Comparison of ENCODE assay signal across 10 cellular contexts in the genomic region with DNA sequence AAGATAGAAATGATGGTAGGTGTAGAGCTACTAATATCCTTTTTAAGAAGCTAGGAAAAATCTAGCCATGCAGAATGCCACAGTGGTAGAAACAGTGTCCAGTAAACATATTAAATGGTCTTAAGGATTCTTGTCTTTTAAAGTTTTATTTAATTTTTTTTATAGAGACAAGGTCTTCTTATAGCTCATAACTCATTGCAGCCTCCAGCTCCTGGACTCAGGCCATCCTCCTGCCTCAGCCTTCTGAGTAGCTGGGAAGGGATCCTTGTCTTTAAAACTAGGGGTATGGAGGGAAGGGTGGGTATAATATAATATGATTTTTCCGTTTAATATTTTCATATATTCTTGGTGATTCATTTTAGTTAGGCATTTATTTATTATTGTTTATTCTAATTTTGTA. TPM values are rescaled to one million over a fixed set of nuclear protein-coding genes. Genes with fewer than 3 reads are reported as not detected.
DNase-seq lines count a peak whose midpoint lies in the region; ATAC-seq and TF ChIP-seq lines count a peak whose summit lies in the region.
"Had no signal": no experiment of that assay in that cellular context is flagged by ENCODE, and none has a peak within 500 bp of the region (broad histone marks: within the 10 kb centered on the region; RNA-seq: fewer than 3 reads in every experiment).

No MANE protein-coding gene starts in this region.

- H3K27me3 ChIP-seq in DND-41 (ENCODE audit: insufficient read depth, low read length, poor library complexity) = no peaks in the 10 kb centered on the region
- H3K27me3 ChIP-seq in OCI-LY1 (ENCODE audit: insufficient read depth, low read length) = no peaks in the 10 kb centered on the region
- no peaks in the 10 kb centered on the region for H3K27me3 ChIP-seq in dorsolateral prefrontal cortex
- no peaks in the 10 kb centered on the region for H3K27me3 ChIP-seq in osteoblast (ENCODE audit: insufficient read depth, low read length)
- no peaks in the 10 kb centered on the region for H3K27me3 ChIP-seq in effector memory CD4-positive, alpha-beta T cell (replicated peaks; ENCODE audit: control insufficient read depth, insufficient read depth, low read length, poor library complexity, severe bottlenecking)
- no peaks in the 10 kb centered on the region for H3K27me3 ChIP-seq in aorta (ENCODE audit: control insufficient read depth in 1 of 2, insufficient read depth in 2 of 2, low read length in 1 of 2)
- no peaks in the 10 kb centered on the region for H3K27me3 ChIP-seq in WERI-Rb-1 (ENCODE audit: insufficient read depth, low read depth, severe bottlenecking)

- no peak overlapping the region for H2AFZ ChIP-seq in DND-41 (ENCODE audit: low read depth, low read length)
- H2AFZ ChIP-seq in OCI-LY1 (ENCODE audit: low read length) = no peak overlapping the region
- no peak overlapping the region for H2AFZ ChIP-seq in osteoblast (ENCODE audit: low read length)

- DNase-seq in DND-41 (no peak), dorsolateral prefrontal cortex (no peak), osteoblast (ENCODE audit: insufficient read length, low spot score, missing footprints) (no peak), aorta (no peak), WERI-Rb-1 (no peak)
- DNase-seq in effector memory CD4-positive, alpha-beta T cell = no peak
- DNase-seq: activated CD4-positive, alpha-beta T cell treated with anti-CD3 and anti-CD28 coated beads for 48 hours; NCI-H748 treated with DMSO at 0.1 percent for 48 hours had no signal

- peaks cover 52% of the 10 kb centered on the region for H4K20me1 ChIP-seq in DND-41 (ENCODE audit: insufficient read depth, low read length)
- no peaks in the 10 kb centered on the region for H4K20me1 ChIP-seq in OCI-LY1 (ENCODE audit: insufficient read depth, low read length)
- H4K20me1 ChIP-seq in osteoblast (ENCODE audit: insufficient read depth, low read length) = peaks cover 53% of the 10 kb centered on the region

- peaks cover 82% of the 10 kb centered on the region for H3K79me2 ChIP-seq in DND-41 (ENCODE audit: insufficient read depth, low read length)
- H3K79me2 ChIP-seq in OCI-LY1 (ENCODE audit: insufficient read depth, low read length) = peaks cover 60% of the 10 kb centered on the region
- H3K79me2 ChIP-seq in osteoblast (ENCODE audit: insufficient read depth, low read length) = peaks cover 77% of the 10 kb centered on the region

- intact Hi-C loops in dorsolateral prefrontal cortex (cut with DNase I) (loop anchor here (2.0 to 10.0 kb wide), 3 partner anchors 147 to 455 kb away; partner anchors contain the start of genes CLOCK (in 2 of the 2) and EXOC1 (in 1 of the 2)), aorta (cut with DNase I) (loop anchor here in 1 of 2 donors (5.0 kb wide), 2 partner anchors 52 to 148 kb away; partner anchors contain the start of genes CLOCK and SRD5A3)

- no peaks in the 10 kb centered on the region for H3K9me2 ChIP-seq in OCI-LY1 (ENCODE audit: low read depth, low read length)

- H3K27ac ChIP-seq in DND-41 (ENCODE audit: low read length) (no peak overlapping the region), OCI-LY1 (ENCODE audit: low read depth, low read length, poor library complexity, severe bottlenecking) (no peak overlapping the region), dorsolateral prefrontal cortex (peak overlapping the region in 43 of 59 donors; percentile 20 to 99 (median 97)), osteoblast (ENCODE audit: low read depth, low read length) (peak overlapping the region; percentile 92), aorta (ENCODE audit: low read depth in 1 of 2, low read length in 2 of 2) (no peak overlapping the region), WERI-Rb-1 (no peak overlapping the region)
- no peak overlapping the region for H3K27ac ChIP-seq in effector memory CD4-positive, alpha-beta T cell (ENCODE audit: insufficient read depth, low read length, poor library complexity, severe bottlenecking)

- TF ChIP-seq CTCF in DND-41 (IDR thresholded peaks at IDR 0.05; ENCODE audit: borderline replicate concordance, extremely low read depth, low read length, poor library complexity, severe bottlenecking) (no peak), OCI-LY1 (IDR thresholded peaks at IDR 0.05; ENCODE audit: low read length) (no peak), dorsolateral prefrontal cortex (IDR thresholded peaks at IDR 0.05 in 54 of 56, conservative IDR thresholded peaks at IDR 0.05 in 2 of 56; ENCODE audit: low read depth in 1 of 56, partially characterized antibody in 56 of 56) (no peak), osteoblast (IDR thresholded peaks at IDR 0.05; ENCODE audit: extremely low read depth, low read depth, low read length) (no peak), WERI-Rb-1 (IDR thresholded peaks at IDR 0.05; ENCODE audit: low read depth, low read length) (no peak)

- H3K4me2 ChIP-seq in DND-41 (ENCODE audit: insufficient read depth, low read length) (peak overlapping the region; percentile 80; the same call in 1 of the 2 replicates), OCI-LY1 (ENCODE audit: low read length) (peak overlapping the region; percentile 96), osteoblast (ENCODE audit: insufficient read depth, low read length) (peak overlapping the region; percentile 96)

- H3K4me1 ChIP-seq in DND-41 (ENCODE audit: insufficient read depth, low read length) (peaks cover 48% of the 10 kb centered on the region), OCI-LY1 (ENCODE audit: insufficient read depth, low read length, severe bottlenecking) (peaks cover 35% of the 10 kb centered on the region), osteoblast (ENCODE audit: insufficient read depth, low read length) (peaks cover 15% of the 10 kb centered on the region), aorta (ENCODE audit: control insufficient read depth in 1 of 2, insufficient read depth in 2 of 2, low read length in 2 of 2) (no peaks in the 10 kb centered on the region)
- H3K4me1 ChIP-seq in effector memory CD4-positive, alpha-beta T cell (ENCODE audit: control insufficient read depth, insufficient read depth, low read length, poor library complexity, severe bottlenecking) = peaks cover 16% of the 10 kb centered on the region

- WGBS in aorta, 2 donors = 49 to 50% methylated on average over 1 of the region's 1 CpG

- H3K9ac ChIP-seq in DND-41 (ENCODE audit: low read depth, low read length) (0 out of 2 replicates have a peak overlapping the region, but pooled peaks have one; percentile 1), OCI-LY1 (ENCODE audit: low read length) (no peak overlapping the region)

- ATAC-seq in DND-41 (ENCODE audit: insufficient read depth, low read depth) = no peak
- ATAC-seq in GM19463 (IDR thresholded peaks at IDR 0.05; ENCODE audit: unreplicated experiment) = no peak
- ATAC-seq in aorta (ENCODE audit: low FRiP score) = no peak

- peak overlapping the region in 1 of 2 experiments; percentile 87; a peak in 2 of 4 replicates for H3K4me3 ChIP-seq in DND-41 (ENCODE audit: low read depth in 1 of 2, low read length in 2 of 2)
- no peak overlapping the region for H3K4me3 ChIP-seq in OCI-LY1 (ENCODE audit: low read depth, low read length, poor library complexity, severe bottlenecking)
- H3K4me3 ChIP-seq in dorsolateral prefrontal cortex = peak overlapping the region in 58 of 59 donors; percentile 66 to 100 (median 92)
- peak overlapping the region; percentile 81 for H3K4me3 ChIP-seq in osteoblast (ENCODE audit: insufficient read depth, low read length)
- no peak overlapping the region for H3K4me3 ChIP-seq in effector memory CD4-positive, alpha-beta T cell (ENCODE audit: insufficient read depth, low read depth, low read length, poor library complexity, severe bottlenecking)
- H3K4me3 ChIP-seq in aorta (ENCODE audit: low read length in 2 of 2) = no peak overlapping the region
- no peak overlapping the region for H3K4me3 ChIP-seq in WERI-Rb-1 (ENCODE audit: low read depth, low read length)

- no peaks in the 10 kb centered on the region for H3F3A ChIP-seq in OCI-LY1 (ENCODE audit: insufficient read depth, low read length)

- H3K9me3 ChIP-seq in DND-41 (ENCODE audit: insufficient read depth, low read length, severe bottlenecking) (no peaks in the 10 kb centered on the region), OCI-LY1 (ENCODE audit: low read length) (no peaks in the 10 kb centered on the region), osteoblast (ENCODE audit: low read depth, low read length) (no peaks in the 10 kb centered on the region), aorta (ENCODE audit: control insufficient read depth, low read length) (no peaks in the 10 kb centered on the region), WERI-Rb-1 (ENCODE audit: severe bottlenecking) (no peaks in the 10 kb centered on the region)
- H3K9me3 ChIP-seq in effector memory CD4-positive, alpha-beta T cell (ENCODE audit: control insufficient read depth, low read length) = no peaks in the 10 kb centered on the region

- H3K36me3 ChIP-seq in DND-41 (ENCODE audit: insufficient read depth, low read length) (peaks cover 51% of the 10 kb centered on the region), OCI-LY1 (ENCODE audit: insufficient read depth, low read length) (peaks cover 52% of the 10 kb centered on the region), osteoblast (ENCODE audit: insufficient read depth, low read length) (peaks cover 42% of the 10 kb centered on the region), aorta (ENCODE audit: control insufficient read depth in 1 of 2, insufficient read depth in 2 of 2, low read length in 1 of 2) (no peaks in the 10 kb centered on the region), WERI-Rb-1 (peaks cover 38% of the 10 kb centered on the region)
- H3K36me3 ChIP-seq in effector memory CD4-positive, alpha-beta T cell (ENCODE audit: control insufficient read depth, insufficient read depth, low read length) = peaks cover 9% of the 10 kb centered on the region

RNA-seq across cellular contexts. Expression of gene TMEM165, which starts 3.8 kb away (rescaled TPM):
- total RNA-seq in dorsolateral prefrontal cortex = 100 to 1,000 TPM in 101 of 120 experiments, 10 to 100 TPM in 19; 53.1 to 690 (median 173) TPM
- 151 and 163 TPM in 2 replicates for total RNA-seq in osteoblast
- 100 to 1,000 TPM; 183 to 204 TPM for total RNA-seq in aorta
- polyA plus RNA-seq in aorta = 10 to 100 TPM; 38.6 to 83.4 TPM

RNA-seq across cellular contexts. Expression of gene SRD5A3, which starts 53.5 kb away (rescaled TPM):
- total RNA-seq in dorsolateral prefrontal cortex = 10 to 100 TPM in 112 of 120 experiments, 1 to 10 TPM in 8; 6.0 to 34.8 (median 15.9) TPM
- total RNA-seq in osteoblast = 10.6 and 13.0 TPM in 2 replicates
- total RNA-seq in aorta = 10 to 100 TPM in 1 of 2 donors, 1 to 10 TPM in 1; 8.4 to 11.7 TPM
- polyA plus RNA-seq in aorta = 1 to 10 TPM; 6.1 to 7.8 TPM

Comparison
In these comparisons a context has a peak if more than half of its experiments do, and no peak if none do; other contexts are left out.
1. H3K27ac ChIP-seq: peak in dorsolateral prefrontal cortex (43 of 59) and osteoblast (single experiment); none in DND-41 (single experiment), OCI-LY1 (single experiment), effector memory CD4-positive, alpha-beta T cell (single experiment), aorta (0 of 2) and WERI-Rb-1 (single experiment).
2. H3K4me3 ChIP-seq: peak in dorsolateral prefrontal cortex (58 of 59) and osteoblast (single experiment); none in OCI-LY1 (single experiment), effector memory CD4-positive, alpha-beta T cell (single experiment), aorta (0 of 2) and WERI-Rb-1 (single experiment).
3. Peak in every context shown above with its lines, with median percentiles within 50 percentile points of each other: H3K4me2 ChIP-seq.